ENCODE assay signal across 27 cellular contexts in the genomic region with DNA sequence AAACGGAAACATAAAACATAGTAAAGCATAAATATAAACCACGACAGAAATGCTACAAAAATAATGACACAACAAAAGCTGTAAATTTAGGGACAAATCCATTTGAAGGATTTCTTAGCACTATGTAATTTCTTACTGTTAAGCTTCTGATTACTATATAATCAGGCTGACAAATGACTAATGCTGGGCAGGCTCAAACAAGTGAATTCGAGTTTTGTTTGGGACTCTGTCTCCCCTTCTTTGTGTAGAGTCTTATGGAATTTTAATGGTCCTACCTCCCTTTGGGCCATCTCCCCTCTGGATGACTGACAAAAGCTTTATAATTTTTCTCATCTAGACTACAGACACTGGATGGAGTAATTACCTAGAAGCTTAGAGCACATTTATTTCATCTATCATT.
"Had no signal": no experiment of that assay in that cellular context is flagged by ENCODE, and none has a peak within 500 bp of the region (broad histone marks: within the 10 kb centered on the region; RNA-seq: fewer than 3 reads in every experiment).

No MANE protein-coding gene starts in this region.

- DNase-seq: activated B cell treated with CpG ODN at 0.5 μM for 24 hours; activated CD4-positive, alpha-beta T cell treated with anti-CD3 and anti-CD28 coated beads for 1 hour; activated CD4-positive, alpha-beta T cell treated with anti-CD3 and anti-CD28 coated beads, Interleukin-2, amount 10 ng/mL, durations not matched to agents 24 days and 14 days; activated CD4-positive, alpha-beta T cell treated with anti-CD3 and anti-CD28 coated beads, Interleukin-2, amount 50 U/mL, for 48 hours; activated CD8-positive, alpha-beta memory T cell treated with anti-CD3 and anti-CD28 coated beads, Interleukin-2, amount 10 ng/mL, durations not matched to agents 7 days and 5 days; activated gamma-delta T cell treated with Interleukin-2 at 50 U/mL for 16 hours; activated naive CD4-positive, alpha-beta T cell treated with anti-CD3 and anti-CD28 coated beads, Interleukin-2, amount 10 ng/mL, durations not matched to agents 7 days and 5 days; activated naive CD8-positive, alpha-beta T cell treated with anti-CD3 and anti-CD28 coated beads for 36 hours; activated T-cell treated with anti-CD3 and anti-CD28 coated beads, Interleukin-2, amount 50 U/mL, for 4 hours; brain microvascular endothelial cell; caudate nucleus; KG1; MG63; MV-4-11; NCI-H1092 treated with DMSO at 0.1 percent for 48 hours; NCI-H1417 treated with DMSO at 0.1 percent for 48 hours; NCI-H1694; NCI-H2029; NCI-H345; NCI-H510A; NCI-H526 treated with DMSO at 0.1 percent for 48 hours; NCI-H82; NK-92 treated with Interleukin-12 subunit alpha and Interleukin-12 subunit beta, amount 100 ng/mL, for 24 hours; Peyer's patch; SHP77 treated with DMSO at 0.1 percent for 48 hours had no signal

- H3K4me3 ChIP-seq: MG63, Peyer's patch had no signal

- H3K9me3 ChIP-seq: MG63, Peyer's patch had no signal

- ATAC-seq: activated CD8-positive, alpha-beta memory T cell treated with anti-CD3 and anti-CD28 coated beads, Interleukin-2, amount 10 ng/mL, durations not matched to agents 7 days and 5 days; activated T-cell treated with anti-CD3 and anti-CD28 coated beads, Interleukin-2, amount 50 U/mL, for 4 hours; activated T-helper 17 cell treated with anti-CD3 and anti-CD28 coated beads, Interleukin-2, amount 50 U/mL, for 72 hours had no signal

- FAIRE-seq: TTC549 had no signal

- H3K27ac ChIP-seq: brain microvascular endothelial cell, Peyer's patch had no signal

- H3K36me3 ChIP-seq: brain microvascular endothelial cell, MG63, Peyer's patch had no signal

- H3K27me3 ChIP-seq: brain microvascular endothelial cell, MG63, Peyer's patch had no signal

- H3K4me1 ChIP-seq: Peyer's patch had no signal
